1 cellular context compared by ENCODE assay signal in the genomic region with DNA sequence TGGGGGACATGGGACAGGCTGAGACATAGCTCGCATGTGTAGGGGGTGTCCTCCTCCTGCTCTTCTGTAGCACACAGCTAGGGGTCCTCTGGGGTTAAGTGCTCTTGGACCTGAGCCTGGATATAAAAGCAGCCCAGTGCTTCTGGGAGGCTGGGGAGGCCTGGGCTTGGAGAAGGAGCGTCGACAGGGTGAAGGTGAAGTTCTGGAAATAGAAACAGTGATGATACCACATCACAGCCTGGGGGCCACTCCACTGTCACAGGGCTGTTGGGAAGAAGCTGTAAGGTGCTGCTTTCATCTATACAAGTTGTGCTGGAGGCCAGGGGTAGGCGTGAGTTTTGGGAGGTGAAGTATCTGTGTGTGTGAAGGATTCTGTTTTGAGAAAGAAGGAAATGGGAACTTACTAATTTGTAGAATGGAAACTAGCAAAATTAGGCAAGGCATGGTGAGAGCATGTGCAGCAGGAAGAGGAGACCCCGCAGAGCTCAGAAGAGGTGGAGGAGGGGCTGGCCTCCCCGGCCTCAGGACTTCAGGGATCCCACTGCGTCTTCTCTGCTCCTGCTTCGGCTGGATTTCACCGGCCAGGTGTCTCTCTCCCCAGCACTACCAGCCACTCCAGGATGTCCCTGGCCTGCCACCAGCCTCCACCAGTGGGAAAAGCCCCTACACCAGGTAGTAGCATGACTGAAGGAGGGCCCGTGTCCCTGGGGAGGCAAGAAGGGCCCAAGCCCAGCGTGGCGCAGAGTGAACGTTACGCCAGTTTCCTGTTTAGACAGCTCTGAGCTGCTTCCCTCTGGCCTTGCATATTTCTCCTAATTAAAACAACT.
TF ChIP-seq lines count a peak whose summit lies in the region.

No MANE protein-coding gene starts in this region.

TF ChIP-seq in GM12878, 131 proteins besides CTCF, POLR2A, EP300 and RAD21 (continued from another document and continues in another):
- TF ChIP-seq TAF1 (IDR thresholded peaks at IDR 0.05; ENCODE audit: borderline replicate concordance, low read depth, low read length) (0 out of 2 replicates have a peak, but pooled peaks have one; percentile 44), RELA (IDR thresholded peaks at IDR 0.05; ENCODE audit: borderline replicate concordance, partially characterized antibody) (peak; percentile 56), GATAD2B (conservative IDR thresholded peaks at IDR 0.05; ENCODE audit: low read depth) (peak; percentile 98; the same call in 1 of the 2 replicates), GABPA (IDR thresholded peaks at IDR 0.05; ENCODE audit: low read depth) (peak; percentile 42; the same call in 1 of the 2 replicates), CHD2 (IDR thresholded peaks at IDR 0.05; ENCODE audit: borderline replicate concordance, low read depth, low read length) (peak; percentile 79), MTA3 (IDR thresholded peaks at IDR 0.05; ENCODE audit: borderline replicate concordance, low read length) (peak; percentile 91; the same call in 1 of the 2 replicates), FOXM1 (IDR thresholded peaks at IDR 0.05; ENCODE audit: low read depth, low read length) (peak; percentile 87), EED (IDR thresholded peaks at IDR 0.05; ENCODE audit: low read depth) (peak; percentile 98), REST (IDR thresholded peaks at IDR 0.05; ENCODE audit: low read depth, low read length) (0 out of 2 replicates have a peak, but pooled peaks have one; percentile 9), SREBF1 (IDR thresholded peaks at IDR 0.05; ENCODE audit: low read length) (no peak), NBN (IDR thresholded peaks at IDR 0.05) (peak; percentile 88), MYB (IDR thresholded peaks at IDR 0.05; ENCODE audit: borderline replicate concordance, low read depth, low read length) (peak; percentile 67; the same call in 1 of the 2 replicates), DPF2 (IDR thresholded peaks at IDR 0.05) (peak; percentile 90), PRDM15 (CRISPR knock-in tag; IDR thresholded peaks at IDR 0.05) (no peak), MEF2B (IDR thresholded peaks at IDR 0.05; ENCODE audit: partially characterized antibody, poor library complexity, severe bottlenecking) (peak; percentile 99), PKNOX1 (IDR thresholded peaks at IDR 0.05) (peak; percentile 26; the same call in 1 of the 2 replicates), TCF7 (IDR thresholded peaks at IDR 0.05; ENCODE audit: borderline replicate concordance) (peak; percentile 95), CBX3 (IDR thresholded peaks at IDR 0.05; ENCODE audit: borderline replicate concordance, low read depth) (no peak), SP1 (IDR thresholded peaks at IDR 0.05; ENCODE audit: low read depth, low read length) (peak; percentile 39), MTA2 (IDR thresholded peaks at IDR 0.05; ENCODE audit: low read depth) (peak; percentile 88), SIN3A (IDR thresholded peaks at IDR 0.05; ENCODE audit: low read depth, low read length) (no peak), NFIC (IDR thresholded peaks at IDR 0.05; ENCODE audit: low read depth, low read length) (peak; percentile 92), SMC3 (IDR thresholded peaks at IDR 0.05; ENCODE audit: borderline replicate concordance, low read length) (peak; percentile 17), SMAD5 (IDR thresholded peaks at IDR 0.05; ENCODE audit: low read depth) (no peak), IRF4 (IDR thresholded peaks at IDR 0.05; ENCODE audit: low read depth, low read length) (peak; percentile 90), MXI1 (IDR thresholded peaks at IDR 0.05; ENCODE audit: low read depth, low read length) (peak; percentile 76), NFXL1 (IDR thresholded peaks at IDR 0.05; ENCODE audit: borderline replicate concordance) (no peak), BMI1 (IDR thresholded peaks at IDR 0.05; ENCODE audit: borderline replicate concordance) (peak; percentile 42; the same call in 1 of the 2 replicates), NR2F1 (conservative IDR thresholded peaks at IDR 0.05) (peak; percentile 71), ZSCAN29 (IDR thresholded peaks at IDR 0.05) (no peak)
- TF ChIP-seq, protein P1, sequence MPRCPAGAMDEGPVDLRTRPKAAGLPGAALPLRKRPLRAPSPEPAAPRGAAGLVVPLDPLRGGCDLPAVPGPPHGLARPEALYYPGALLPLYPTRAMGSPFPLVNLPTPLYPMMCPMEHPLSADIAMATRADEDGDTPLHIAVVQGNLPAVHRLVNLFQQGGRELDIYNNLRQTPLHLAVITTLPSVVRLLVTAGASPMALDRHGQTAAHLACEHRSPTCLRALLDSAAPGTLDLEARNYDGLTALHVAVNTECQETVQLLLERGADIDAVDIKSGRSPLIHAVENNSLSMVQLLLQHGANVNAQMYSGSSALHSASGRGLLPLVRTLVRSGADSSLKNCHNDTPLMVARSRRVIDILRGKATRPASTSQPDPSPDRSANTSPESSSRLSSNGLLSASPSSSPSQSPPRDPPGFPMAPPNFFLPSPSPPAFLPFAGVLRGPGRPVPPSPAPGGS (IDR thresholded peaks at IDR 0.05; ENCODE audit: borderline replicate concordance, insufficient read depth, low read depth, low read length, poor library complexity, severe bottlenecking): peak; percentile 93
- TF ChIP-seq, protein P2, sequence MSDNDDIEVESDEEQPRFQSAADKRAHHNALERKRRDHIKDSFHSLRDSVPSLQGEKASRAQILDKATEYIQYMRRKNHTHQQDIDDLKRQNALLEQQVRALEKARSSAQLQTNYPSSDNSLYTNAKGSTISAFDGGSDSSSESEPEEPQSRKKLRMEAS (IDR thresholded peaks at IDR 0.05; ENCODE audit: low read depth, low read length): 0 out of 2 replicates have a peak, but pooled peaks have one; percentile 12
- TF ChIP-seq, protein P3, sequence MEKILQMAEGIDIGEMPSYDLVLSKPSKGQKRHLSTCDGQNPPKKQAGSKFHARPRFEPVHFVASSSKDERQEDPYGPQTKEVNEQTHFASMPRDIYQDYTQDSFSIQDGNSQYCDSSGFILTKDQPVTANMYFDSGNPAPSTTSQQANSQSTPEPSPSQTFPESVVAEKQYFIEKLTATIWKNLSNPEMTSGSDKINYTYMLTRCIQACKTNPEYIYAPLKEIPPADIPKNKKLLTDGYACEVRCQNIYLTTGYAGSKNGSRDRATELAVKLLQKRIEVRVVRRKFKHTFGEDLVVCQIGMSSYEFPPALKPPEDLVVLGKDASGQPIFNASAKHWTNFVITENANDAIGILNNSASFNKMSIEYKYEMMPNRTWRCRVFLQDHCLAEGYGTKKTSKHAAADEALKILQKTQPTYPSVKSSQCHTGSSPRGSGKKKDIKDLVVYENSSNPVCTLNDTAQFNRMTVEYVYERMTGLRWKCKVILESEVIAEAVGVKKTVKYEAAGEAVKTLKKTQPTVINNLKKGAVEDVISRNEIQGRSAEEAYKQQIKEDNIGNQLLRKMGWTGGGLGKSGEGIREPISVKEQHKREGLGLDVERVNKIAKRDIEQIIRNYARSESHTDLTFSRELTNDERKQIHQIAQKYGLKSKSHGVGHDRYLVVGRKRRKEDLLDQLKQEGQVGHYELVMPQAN (conservative IDR thresholded peaks at IDR 0.05): no peak
- TF ChIP-seq, protein P4, sequence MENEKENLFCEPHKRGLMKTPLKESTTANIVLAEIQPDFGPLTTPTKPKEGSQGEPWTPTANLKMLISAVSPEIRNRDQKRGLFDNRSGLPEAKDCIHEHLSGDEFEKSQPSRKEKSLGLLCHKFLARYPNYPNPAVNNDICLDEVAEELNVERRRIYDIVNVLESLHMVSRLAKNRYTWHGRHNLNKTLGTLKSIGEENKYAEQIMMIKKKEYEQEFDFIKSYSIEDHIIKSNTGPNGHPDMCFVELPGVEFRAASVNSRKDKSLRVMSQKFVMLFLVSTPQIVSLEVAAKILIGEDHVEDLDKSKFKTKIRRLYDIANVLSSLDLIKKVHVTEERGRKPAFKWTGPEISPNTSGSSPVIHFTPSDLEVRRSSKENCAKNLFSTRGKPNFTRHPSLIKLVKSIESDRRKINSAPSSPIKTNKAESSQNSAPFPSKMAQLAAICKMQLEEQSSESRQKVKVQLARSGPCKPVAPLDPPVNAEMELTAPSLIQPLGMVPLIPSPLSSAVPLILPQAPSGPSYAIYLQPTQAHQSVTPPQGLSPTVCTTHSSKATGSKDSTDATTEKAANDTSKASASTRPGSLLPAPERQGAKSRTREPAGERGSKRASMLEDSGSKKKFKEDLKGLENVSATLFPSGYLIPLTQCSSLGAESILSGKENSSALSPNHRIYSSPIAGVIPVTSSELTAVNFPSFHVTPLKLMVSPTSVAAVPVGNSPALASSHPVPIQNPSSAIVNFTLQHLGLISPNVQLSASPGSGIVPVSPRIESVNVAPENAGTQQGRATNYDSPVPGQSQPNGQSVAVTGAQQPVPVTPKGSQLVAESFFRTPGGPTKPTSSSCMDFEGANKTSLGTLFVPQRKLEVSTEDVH (IDR thresholded peaks at IDR 0.05; ENCODE audit: low read depth, partially characterized antibody): no peak
- TF ChIP-seq, protein P5, sequence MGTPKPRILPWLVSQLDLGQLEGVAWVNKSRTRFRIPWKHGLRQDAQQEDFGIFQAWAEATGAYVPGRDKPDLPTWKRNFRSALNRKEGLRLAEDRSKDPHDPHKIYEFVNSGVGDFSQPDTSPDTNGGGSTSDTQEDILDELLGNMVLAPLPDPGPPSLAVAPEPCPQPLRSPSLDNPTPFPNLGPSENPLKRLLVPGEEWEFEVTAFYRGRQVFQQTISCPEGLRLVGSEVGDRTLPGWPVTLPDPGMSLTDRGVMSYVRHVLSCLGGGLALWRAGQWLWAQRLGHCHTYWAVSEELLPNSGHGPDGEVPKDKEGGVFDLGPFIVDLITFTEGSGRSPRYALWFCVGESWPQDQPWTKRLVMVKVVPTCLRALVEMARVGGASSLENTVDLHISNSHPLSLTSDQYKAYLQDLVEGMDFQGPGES (IDR thresholded peaks at IDR 0.05): no peak
- TF ChIP-seq, protein P6, sequence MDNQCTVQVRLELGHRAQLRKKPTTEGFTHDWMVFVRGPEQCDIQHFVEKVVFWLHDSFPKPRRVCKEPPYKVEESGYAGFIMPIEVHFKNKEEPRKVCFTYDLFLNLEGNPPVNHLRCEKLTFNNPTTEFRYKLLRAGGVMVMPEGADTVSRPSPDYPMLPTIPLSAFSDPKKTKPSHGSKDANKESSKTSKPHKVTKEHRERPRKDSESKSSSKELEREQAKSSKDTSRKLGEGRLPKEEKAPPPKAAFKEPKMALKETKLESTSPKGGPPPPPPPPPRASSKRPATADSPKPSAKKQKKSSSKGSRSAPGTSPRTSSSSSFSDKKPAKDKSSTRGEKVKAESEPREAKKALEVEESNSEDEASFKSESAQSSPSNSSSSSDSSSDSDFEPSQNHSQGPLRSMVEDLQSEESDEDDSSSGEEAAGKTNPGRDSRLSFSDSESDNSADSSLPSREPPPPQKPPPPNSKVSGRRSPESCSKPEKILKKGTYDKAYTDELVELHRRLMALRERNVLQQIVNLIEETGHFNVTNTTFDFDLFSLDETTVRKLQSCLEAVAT (IDR thresholded peaks at IDR 0.05): peak; percentile 41; the same call in 1 of the 2 replicates
